Comparison of ENCODE assay signal across 2 cellular contexts in the genomic region with DNA sequence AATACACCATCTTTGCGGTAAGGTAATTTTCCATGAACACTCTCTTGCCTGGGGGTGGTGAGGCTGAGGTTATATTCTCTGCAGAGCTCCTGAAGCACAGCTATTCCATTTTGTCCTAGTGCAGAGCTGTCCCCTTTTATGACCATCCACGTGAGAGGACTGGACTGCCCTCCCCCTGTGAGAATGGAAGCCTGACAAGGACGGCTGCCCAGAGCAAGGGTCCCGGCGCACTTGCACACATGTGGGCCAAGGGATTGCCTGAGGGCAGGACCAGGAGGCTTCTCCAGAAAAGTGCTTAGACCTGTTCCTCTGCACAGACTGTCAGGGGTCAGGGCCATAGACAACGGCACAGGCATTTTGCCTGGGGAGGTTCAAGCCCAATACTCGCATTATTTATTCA.
TF ChIP-seq lines count a peak whose summit lies in the region.

No MANE protein-coding gene starts in this region.

TF ChIP-seq in GM23338, 12 proteins besides CTCF, POLR2A, EP300 and RAD21 (continued from another document):
- TF ChIP-seq, protein P1, sequence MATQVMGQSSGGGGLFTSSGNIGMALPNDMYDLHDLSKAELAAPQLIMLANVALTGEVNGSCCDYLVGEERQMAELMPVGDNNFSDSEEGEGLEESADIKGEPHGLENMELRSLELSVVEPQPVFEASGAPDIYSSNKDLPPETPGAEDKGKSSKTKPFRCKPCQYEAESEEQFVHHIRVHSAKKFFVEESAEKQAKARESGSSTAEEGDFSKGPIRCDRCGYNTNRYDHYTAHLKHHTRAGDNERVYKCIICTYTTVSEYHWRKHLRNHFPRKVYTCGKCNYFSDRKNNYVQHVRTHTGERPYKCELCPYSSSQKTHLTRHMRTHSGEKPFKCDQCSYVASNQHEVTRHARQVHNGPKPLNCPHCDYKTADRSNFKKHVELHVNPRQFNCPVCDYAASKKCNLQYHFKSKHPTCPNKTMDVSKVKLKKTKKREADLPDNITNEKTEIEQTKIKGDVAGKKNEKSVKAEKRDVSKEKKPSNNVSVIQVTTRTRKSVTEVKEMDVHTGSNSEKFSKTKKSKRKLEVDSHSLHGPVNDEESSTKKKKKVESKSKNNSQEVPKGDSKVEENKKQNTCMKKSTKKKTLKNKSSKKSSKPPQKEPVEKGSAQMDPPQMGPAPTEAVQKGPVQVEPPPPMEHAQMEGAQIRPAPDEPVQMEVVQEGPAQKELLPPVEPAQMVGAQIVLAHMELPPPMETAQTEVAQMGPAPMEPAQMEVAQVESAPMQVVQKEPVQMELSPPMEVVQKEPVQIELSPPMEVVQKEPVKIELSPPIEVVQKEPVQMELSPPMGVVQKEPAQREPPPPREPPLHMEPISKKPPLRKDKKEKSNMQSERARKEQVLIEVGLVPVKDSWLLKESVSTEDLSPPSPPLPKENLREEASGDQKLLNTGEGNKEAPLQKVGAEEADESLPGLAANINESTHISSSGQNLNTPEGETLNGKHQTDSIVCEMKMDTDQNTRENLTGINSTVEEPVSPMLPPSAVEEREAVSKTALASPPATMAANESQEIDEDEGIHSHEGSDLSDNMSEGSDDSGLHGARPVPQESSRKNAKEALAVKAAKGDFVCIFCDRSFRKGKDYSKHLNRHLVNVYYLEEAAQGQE (IDR thresholded peaks at IDR 0.05; ENCODE audit: unreplicated experiment) = no peak
- TF ChIP-seq STAT1 (IDR thresholded peaks at IDR 0.05; ENCODE audit: unreplicated experiment) (no peak), ZNF114 (CRISPR knock-in tag; IDR thresholded peaks at IDR 0.05) (no peak), POLR2AphosphoS5 (IDR thresholded peaks at IDR 0.05; ENCODE audit: low read depth) (no peak), EZH2 (IDR thresholded peaks at IDR 0.05; ENCODE audit: low read depth, unreplicated experiment) (no peak)
- TF ChIP-seq, protein P2, sequence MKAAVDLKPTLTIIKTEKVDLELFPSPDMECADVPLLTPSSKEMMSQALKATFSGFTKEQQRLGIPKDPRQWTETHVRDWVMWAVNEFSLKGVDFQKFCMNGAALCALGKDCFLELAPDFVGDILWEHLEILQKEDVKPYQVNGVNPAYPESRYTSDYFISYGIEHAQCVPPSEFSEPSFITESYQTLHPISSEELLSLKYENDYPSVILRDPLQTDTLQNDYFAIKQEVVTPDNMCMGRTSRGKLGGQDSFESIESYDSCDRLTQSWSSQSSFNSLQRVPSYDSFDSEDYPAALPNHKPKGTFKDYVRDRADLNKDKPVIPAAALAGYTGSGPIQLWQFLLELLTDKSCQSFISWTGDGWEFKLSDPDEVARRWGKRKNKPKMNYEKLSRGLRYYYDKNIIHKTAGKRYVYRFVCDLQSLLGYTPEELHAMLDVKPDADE (IDR thresholded peaks at IDR 0.05) = no peak

TF ChIP-seq in K562, 482 proteins besides CTCF, POLR2A, EP300 and RAD21:
- 0 out of 2 replicates have a peak, but pooled peaks have one; percentile 13 for TF ChIP-seq DMBX1 (CRISPR knock-in tag; IDR thresholded peaks at IDR 0.05; ENCODE audit: borderline replicate concordance)
- TF ChIP-seq, protein P3, sequence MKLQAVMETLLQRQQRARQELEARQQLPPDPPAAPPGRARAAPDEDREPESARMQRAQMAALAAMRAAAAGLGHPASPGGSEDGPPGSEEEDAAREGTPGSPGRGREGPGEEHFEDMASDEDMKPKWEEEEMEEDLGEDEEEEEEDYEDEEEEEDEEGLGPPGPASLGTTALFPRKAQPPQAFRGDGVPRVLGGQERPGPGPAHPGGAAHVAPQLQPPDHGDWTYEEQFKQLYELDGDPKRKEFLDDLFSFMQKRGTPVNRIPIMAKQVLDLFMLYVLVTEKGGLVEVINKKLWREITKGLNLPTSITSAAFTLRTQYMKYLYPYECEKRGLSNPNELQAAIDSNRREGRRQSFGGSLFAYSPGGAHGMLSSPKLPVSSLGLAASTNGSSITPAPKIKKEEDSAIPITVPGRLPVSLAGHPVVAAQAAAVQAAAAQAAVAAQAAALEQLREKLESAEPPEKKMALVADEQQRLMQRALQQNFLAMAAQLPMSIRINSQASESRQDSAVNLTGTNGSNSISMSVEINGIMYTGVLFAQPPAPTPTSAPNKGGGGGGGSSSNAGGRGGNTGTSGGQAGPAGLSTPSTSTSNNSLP (IDR thresholded peaks at IDR 0.05; ENCODE audit: borderline replicate concordance, low read depth, low read length) = no peak
